In the genomic region with DNA sequence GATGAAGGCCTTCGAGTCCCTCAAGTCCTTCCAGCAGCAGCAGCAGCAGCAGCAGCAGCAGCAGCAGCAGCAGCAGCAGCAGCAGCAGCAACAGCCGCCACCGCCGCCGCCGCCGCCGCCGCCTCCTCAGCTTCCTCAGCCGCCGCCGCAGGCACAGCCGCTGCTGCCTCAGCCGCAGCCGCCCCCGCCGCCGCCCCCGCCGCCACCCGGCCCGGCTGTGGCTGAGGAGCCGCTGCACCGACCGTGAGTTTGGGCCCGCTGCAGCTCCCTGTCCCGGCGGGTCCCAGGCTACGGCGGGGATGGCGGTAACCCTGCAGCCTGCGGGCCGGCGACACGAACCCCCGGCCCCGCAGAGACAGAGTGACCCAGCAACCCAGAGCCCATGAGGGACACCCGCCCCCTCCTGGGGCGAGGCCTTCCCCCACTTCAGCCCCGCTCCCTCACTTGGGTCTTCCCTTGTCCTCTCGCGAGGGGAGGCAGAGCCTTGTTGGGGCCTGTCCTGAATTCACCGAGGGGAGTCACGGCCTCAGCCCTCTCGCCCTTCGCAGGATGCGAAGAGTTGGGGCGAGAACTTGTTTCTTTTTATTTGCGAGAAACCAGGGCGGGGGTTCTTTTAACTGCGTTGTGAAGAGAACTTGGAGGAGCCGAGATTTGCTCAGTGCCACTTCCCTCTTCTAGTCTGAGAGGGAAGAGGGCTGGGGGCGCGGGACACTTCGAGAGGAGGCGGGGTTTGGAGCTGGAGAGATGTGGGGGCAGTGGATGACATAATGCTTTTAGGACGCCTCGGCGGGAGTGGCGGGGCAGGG, we compare ENCODE assay signal across 8 cellular contexts. TPM values are rescaled to one million over a fixed set of nuclear protein-coding genes. Genes with fewer than 3 reads are reported as not detected.
DNase-seq lines count a peak whose midpoint lies in the region; ATAC-seq and TF ChIP-seq lines count a peak whose summit lies in the region.

No MANE protein-coding gene starts in this region.

- H3K27ac ChIP-seq in C4-2B = peak overlapping the region; percentile 77
- H3K27ac ChIP-seq in iPS-20b (ENCODE audit: low read length) = peak overlapping the region; percentile 65
- peak overlapping the region; percentile 87 for H3K27ac ChIP-seq in skeletal muscle tissue (ENCODE audit: low read depth, low read length)

- no peaks in the 10 kb centered on the region for H3K27me3 Mint-ChIP-seq in T-helper 2 cell treated with Interferon-gamma antibody and Interleukin-4, amounts not matched to agents 5 μg/mL and 100 μg/mL, for 36 hours (ENCODE audit: low read depth)
- H3K27me3 Mint-ChIP-seq in brain = peaks cover 7% of the 10 kb centered on the region

- peaks cover 10% of the 10 kb centered on the region; the same call in 1 of the 2 replicates for H3K4me1 ChIP-seq in iPS-20b (ENCODE audit: insufficient read depth, low read length)
- peaks cover 9 to 31% (median 21%) of the 10 kb centered on the region in 3 donors for H3K4me1 ChIP-seq in skeletal muscle tissue (ENCODE audit: control insufficient read depth in 3 of 3, insufficient read depth in 3 of 3, low read length in 3 of 3)

- DNase-seq in NCI-H1105 (lab: John Stamatoyannopoulos, UW) = peak; percentile 30
- DNase-seq in T-helper 2 cell treated with Interferon-gamma antibody and Interleukin-4, amounts not matched to agents 5 μg/mL and 100 μg/mL, for 36 hours (ENCODE audit: low spot score) = peak; percentile 45
- no peak for DNase-seq in DMS153 treated with DMSO at 0.1 percent for 48 hours (lab: John Stamatoyannopoulos, UW; ENCODE audit: unreplicated experiment)

- peak overlapping the region; percentile 87 for H3K4me3 Mint-ChIP-seq in T-helper 2 cell treated with Interferon-gamma antibody and Interleukin-4, amounts not matched to agents 5 μg/mL and 100 μg/mL, for 36 hours
- H3K4me3 Mint-ChIP-seq in brain = peak overlapping the region; percentile 92 to 97 (median 96)

- H3K9me3 ChIP-seq in iPS-20b (ENCODE audit: insufficient read depth, low read depth, low read length) (no peaks in the 10 kb centered on the region), skeletal muscle tissue (ENCODE audit: control insufficient read depth in 3 of 3, low read length in 3 of 3) (no peaks in the 10 kb centered on the region)

- H3K4me1 Mint-ChIP-seq in T-helper 2 cell treated with Interferon-gamma antibody and Interleukin-4, amounts not matched to agents 5 μg/mL and 100 μg/mL, for 36 hours (ENCODE audit: low read depth) = peaks cover 21% of the 10 kb centered on the region
- H3K4me1 Mint-ChIP-seq in brain = peaks cover 40% of the 10 kb centered on the region

- H3K9ac ChIP-seq in iPS-20b (ENCODE audit: low read depth, low read length) = peak overlapping the region; percentile 95
- peak overlapping the region; percentile 85 to 92 (median 86) for H3K9ac ChIP-seq in skeletal muscle tissue (ENCODE audit: low read depth in 1 of 3, low read length in 3 of 3)

- H3K36me3 ChIP-seq in iPS-20b (ENCODE audit: insufficient read depth, low read depth, low read length) (no peaks in the 10 kb centered on the region), skeletal muscle tissue (ENCODE audit: control insufficient read depth in 3 of 3, insufficient read depth in 3 of 3, low read length in 3 of 3) (no peaks in the 10 kb centered on the region)

- H3K4me3 ChIP-seq in iPS-20b (ENCODE audit: low read length) (peak overlapping the region; percentile 97), skeletal muscle tissue (ENCODE audit: low read length in 3 of 3) (peak overlapping the region; percentile 92 to 95 (median 92))

- H3K9me3 Mint-ChIP-seq in T-helper 2 cell treated with Interferon-gamma antibody and Interleukin-4, amounts not matched to agents 5 μg/mL and 100 μg/mL, for 36 hours = no peaks in the 10 kb centered on the region
- H3K9me3 Mint-ChIP-seq in brain = no peaks in the 10 kb centered on the region

- H3K27ac Mint-ChIP-seq in T-helper 2 cell treated with Interferon-gamma antibody and Interleukin-4, amounts not matched to agents 5 μg/mL and 100 μg/mL, for 36 hours = peak overlapping the region; percentile 89
- peak overlapping the region; percentile 90 to 99 (median 95) for H3K27ac Mint-ChIP-seq in brain

- no peak for TF ChIP-seq CTCF in C4-2B (conservative IDR thresholded peaks at IDR 0.05)
- TF ChIP-seq CTCF in brain (conservative IDR thresholded peaks at IDR 0.05) = no peak

- H3K36me3 Mint-ChIP-seq in T-helper 2 cell treated with Interferon-gamma antibody and Interleukin-4, amounts not matched to agents 5 μg/mL and 100 μg/mL, for 36 hours (ENCODE audit: low read depth) = peaks cover 2% of the 10 kb centered on the region
- H3K36me3 Mint-ChIP-seq in brain = peaks cover 14% of the 10 kb centered on the region

- peak; percentile 14 for ATAC-seq in GM21528 (IDR thresholded peaks at IDR 0.05; ENCODE audit: low FRiP score, unreplicated experiment)

- peaks cover 3% of the 10 kb centered on the region; the same call in 1 of the 2 replicates for H3K27me3 ChIP-seq in iPS-20b (ENCODE audit: insufficient read depth, low read length)
- no peaks in the 10 kb centered on the region for H3K27me3 ChIP-seq in skeletal muscle tissue (ENCODE audit: control insufficient read depth in 3 of 3, insufficient read depth in 3 of 3, low read length in 3 of 3)

RNA-seq across cellular contexts. Expression of a gene that starts 0.6 kb away (rescaled TPM):
- 30.4 TPM for polyA plus RNA-seq in brain (ENCODE audit: insufficient read depth, low read depth, low replicate concordance)
- total RNA-seq in skeletal muscle tissue = 43.8 TPM

RNA-seq across cellular contexts. Expression of a gene that starts 0.7 kb away (rescaled TPM):
- not detected for polyA plus RNA-seq in brain (ENCODE audit: insufficient read depth, low read depth, low replicate concordance)
- not detected for total RNA-seq in skeletal muscle tissue
